In genomic region chr21:39386194-39386593, GRCh38 we compare ENCODE assay signal across 8 cellular contexts. TPM values are rescaled to one million over a fixed set of nuclear protein-coding genes. Genes with fewer than 3 reads are reported as not detected.
DNase-seq lines count a peak whose midpoint lies in the region; ATAC-seq lines count a peak whose summit lies in the region.

No MANE protein-coding gene starts in this region.

- peak in 10 of 14 donors; percentile 1 to 61 (median 39) for DNase-seq in C1 segment of cervical spinal cord (lab: John Stamatoyannopoulos, UW)
- DNase-seq in NCI-H69 (lab: John Stamatoyannopoulos, UW) = peak; percentile 81
- DNase-seq in cerebellar cortex (ENCODE audit: low spot score) = peak; percentile 66
- DNase-seq in OCI-M1 (lab: John Stamatoyannopoulos, UW) = no peak
- no peak for DNase-seq in dermis blood vessel endothelial cell
- no peak for DNase-seq in NCI-H2171 (lab: John Stamatoyannopoulos, UW)

- peak overlapping the region; percentile 14 to 39 for H3K9ac ChIP-seq in mucosa of rectum (ENCODE audit: low read depth in 1 of 2, low read length in 2 of 2)

- peak overlapping the region; percentile 45 to 60 for H3K4me3 ChIP-seq in mucosa of rectum (ENCODE audit: low read length in 2 of 2)

- no peak for ATAC-seq in HG03520 (IDR thresholded peaks at IDR 0.05; ENCODE audit: unreplicated experiment)

- peak overlapping the region; percentile 36 to 63 for H3K27ac ChIP-seq in mucosa of rectum (ENCODE audit: low read depth in 2 of 2, low read length in 2 of 2)

- no peaks in the 10 kb centered on the region for H3K36me3 ChIP-seq in mucosa of rectum (ENCODE audit: control insufficient read depth in 2 of 2, insufficient read depth in 2 of 2, low read length in 2 of 2)

- peaks cover 16 to 20% of the 10 kb centered on the region in 2 donors for H3K4me1 ChIP-seq in mucosa of rectum (ENCODE audit: control insufficient read depth in 2 of 2, insufficient read depth in 2 of 2, low read length in 2 of 2)

- H3K27me3 ChIP-seq in mucosa of rectum (ENCODE audit: control insufficient read depth in 2 of 2, insufficient read depth in 2 of 2, low read length in 2 of 2) = no peaks in the 10 kb centered on the region

- no peaks in the 10 kb centered on the region for H3K9me3 ChIP-seq in mucosa of rectum (ENCODE audit: control insufficient read depth in 2 of 2, low read length in 2 of 2)

RNA-seq across cellular contexts. Expression of gene HMGN1, which starts 37.3 kb away (rescaled TPM):
- 223 and 284 TPM in 2 replicates for total RNA-seq in dermis blood vessel endothelial cell

RNA-seq across cellular contexts. Expression of gene LCA5L, which starts 59.4 kb away (rescaled TPM):
- 0.70 and 1.7 TPM in 2 replicates for total RNA-seq in dermis blood vessel endothelial cell

Comparison
In these comparisons a context has a peak if more than half of its experiments do, and no peak if none do; other contexts are left out.
1. DNase-seq: peak in C1 segment of cervical spinal cord (10 of 14), NCI-H69 (single experiment) and cerebellar cortex (single experiment); none in OCI-M1 (single experiment), dermis blood vessel endothelial cell (single experiment) and NCI-H2171 (single experiment).